ENCODE assay signal across 8 cellular contexts in the genomic region with DNA sequence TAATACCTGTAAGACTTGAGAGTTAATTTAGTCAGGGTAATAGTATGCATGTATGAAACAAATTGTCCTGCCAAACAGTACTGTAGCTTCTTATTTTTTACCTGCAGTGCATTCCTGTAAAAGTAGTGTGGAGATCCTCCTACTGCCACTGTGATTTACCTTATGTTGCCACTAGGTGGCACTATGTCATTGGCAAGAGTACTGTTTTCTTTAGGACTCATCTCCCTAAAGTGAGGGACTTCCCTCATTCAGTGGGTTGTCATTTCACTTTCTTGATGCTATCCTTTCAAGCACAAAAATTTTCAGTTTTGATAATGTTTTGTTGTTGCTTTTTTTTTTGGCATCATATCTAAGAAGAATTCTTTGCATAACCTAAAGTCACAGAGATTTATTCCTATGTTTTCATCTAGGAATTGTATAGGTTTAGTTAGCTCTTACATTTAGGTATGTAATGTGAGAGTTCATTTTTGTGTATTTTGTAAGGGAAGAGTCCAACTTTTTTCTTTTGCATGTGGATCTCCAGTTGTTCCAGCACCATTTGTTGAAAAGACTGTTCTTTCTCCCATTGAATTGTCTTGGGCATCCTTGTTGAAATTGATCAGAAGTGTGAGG.
A peak's percentile ranks its signal among the peaks of the same experiment; 100 is the strongest.
DNase-seq lines count a peak whose midpoint lies in the region; FAIRE-seq and TF ChIP-seq lines count a peak whose summit lies in the region.

No MANE protein-coding gene starts in this region.

- no peaks in the 10 kb centered on the region for H3K36me3 ChIP-seq in keratinocyte (ENCODE audit: control insufficient read depth in 2 of 2, extremely low read depth in 1 of 2, insufficient read depth in 2 of 2, low read length in 2 of 2)

- H3K9me3 ChIP-seq in keratinocyte (ENCODE audit: control insufficient read depth, low read depth, low read length): no peaks in the 10 kb centered on the region

- H3K79me2 ChIP-seq in keratinocyte (ENCODE audit: control insufficient read depth, insufficient read depth, low read length): peaks cover 51% of the 10 kb centered on the region

- H2AFZ ChIP-seq in keratinocyte (ENCODE audit: control insufficient read depth, low read length): no peak overlapping the region

- no peak overlapping the region for H3K9ac ChIP-seq in keratinocyte (ENCODE audit: control insufficient read depth, extremely low read depth, insufficient read depth, low read length)

- in situ Hi-C loops in T47D (cut with HindIII; ENCODE audit: low pct_unique_long_range_greater_than_20kb, low sequenced_read_pairs): no loop called here

- no peak overlapping the region for H3K27ac ChIP-seq in keratinocyte (ENCODE audit: control insufficient read depth, insufficient read depth, low read length)

- FAIRE-seq in keratinocyte (lab: Jason Lieb, UNC): peak; percentile 39

- H3K4me1 ChIP-seq in keratinocyte (ENCODE audit: control insufficient read depth, extremely low read depth, insufficient read depth, low read length): peaks cover 16% of the 10 kb centered on the region

- dilution Hi-C loops in keratinocyte (cut with MboI; ENCODE audit: extremely low pct_ligation_motif_present, low sequenced_read_pairs): no loop called here

- DNase-seq in DMS 273 (lab: John Stamatoyannopoulos, UW; ENCODE audit: unreplicated experiment) (peak; percentile 78), DMS 273 treated with DMSO at 0.1 percent for 48 hours (lab: John Stamatoyannopoulos, UW) (no peak), HFF-Myc (ENCODE audit: extremely low read depth, low read depth) (peak; percentile 56), NCI-H1417 (lab: John Stamatoyannopoulos, UW) (peak; percentile 40 to 93 (median 65)), T-helper 1 cell (peak in 4 of 5 donors; percentile 28 to 75 (median 50)), T47D (ENCODE audit: low read depth in 1 of 2, low spot score in 1 of 2) (peak; percentile 50 to 84), keratinocyte (ENCODE audit: low read depth, low spot score) (peak; percentile 78)
- peak; percentile 12 to 49 for DNase-seq in stimulated activated CD4-positive, alpha-beta T cell treated with anti-CD3 and anti-CD28 coated beads, Interleukin-4, amount 100 ng/mL, for 4 hours

- H3K4me3 ChIP-seq in HFF-Myc (replicated peaks; ENCODE audit: low read depth, low read length) (no peak overlapping the region), keratinocyte (ENCODE audit: control insufficient read depth in 2 of 3, extremely low read depth in 1 of 3, insufficient read depth in 2 of 3, low read depth in 1 of 3, low read length in 3 of 3) (no peak overlapping the region)

- H3K4me2 ChIP-seq in keratinocyte (ENCODE audit: control insufficient read depth, extremely low read depth, insufficient read depth, low read depth, low read length): no peak overlapping the region

- no peaks in the 10 kb centered on the region for H3K27me3 ChIP-seq in keratinocyte (ENCODE audit: control insufficient read depth, extremely low read depth, insufficient read depth, low read length)

- no peaks in the 10 kb centered on the region for H3K9me1 ChIP-seq in keratinocyte (ENCODE audit: control insufficient read depth, extremely low read depth, insufficient read depth, low read length)

- no peaks in the 10 kb centered on the region for H4K20me1 ChIP-seq in keratinocyte (ENCODE audit: control insufficient read depth, extremely low read depth, insufficient read depth, low read length)

- peak; percentile 66 for TF ChIP-seq CTCF in HFF-Myc (IDR thresholded peaks at IDR 0.05; ENCODE audit: low read depth, low read length, missing control alignments)
- TF ChIP-seq CTCF in keratinocyte (optimal IDR thresholded peaks at IDR 0.05 in 1 of 3, IDR thresholded peaks at IDR 0.05 in 1 of 3, conservative IDR thresholded peaks at IDR 0.05 in 1 of 3; ENCODE audit: extremely low read depth in 1 of 3, insufficient read depth in 2 of 3, low read length in 3 of 3): peak in 2 of 3 experiments; percentile 67 to 69
